ENCODE assay signal across 8 cellular contexts in genomic region chr15:43826508-43827286, GRCh38. TPM values are rescaled to one million over a fixed set of nuclear protein-coding genes. Genes with fewer than 3 reads are reported as not detected.
A peak's percentile ranks its signal among the peaks of the same experiment; 100 is the strongest.
DNase-seq lines count a peak whose midpoint lies in the region; ATAC-seq and TF ChIP-seq lines count a peak whose summit lies in the region.
"Not testable (repeated sequence)": the region's sequence is repeated elsewhere in the genome, so short reads cannot be mapped to it uniquely, and the experiment has no call there.

Gene WDR76, plus strand, starts transcription at chr15:43827002. Its CDS starts 31 bp downstream, at chr15:43827033.

- DNase-seq in NCI-H146 treated with DMSO at 0.1 percent for 48 hours (lab: John Stamatoyannopoulos, UW; ENCODE audit: unreplicated experiment) (peak; percentile 51), T-helper 1 cell (peak; percentile 59 to 88 (median 67)), cardiac muscle cell (ENCODE audit: low read depth in 1 of 2, low spot score in 1 of 2) (peak; percentile 80 to 88), ovary (peak; percentile 75 to 88 (median 82))
- DNase-seq in activated naive CD8-positive, alpha-beta T cell treated with anti-CD3 and anti-CD28 coated beads, Interleukin-2, amount 50 U/mL, for 16 hours (ENCODE audit: low read depth, low spot score) = peak; percentile 27

- not testable (repeated sequence) for TF ChIP-seq CTCF in cardiac muscle cell (IDR thresholded peaks at IDR 0.05; ENCODE audit: low read depth, low read length); ovary (IDR thresholded peaks at IDR 0.05)

- intact Hi-C loops in ovary (cut with DNase I) = not testable (repeated sequence)

- H3K4me1 ChIP-seq in cardiac muscle cell (ENCODE audit: low read depth) = not testable (repeated sequence)
- H3K4me1 ChIP-seq in ovary (ENCODE audit: insufficient read depth) = peaks cover 10% of the 10 kb centered on the region

- TF ChIP-seq EP300 in ovary (IDR thresholded peaks at IDR 0.05) = not testable (repeated sequence)

- not testable (repeated sequence) for TF ChIP-seq POLR2A in ovary (IDR thresholded peaks at IDR 0.05)

- H3K27me3 ChIP-seq in cardiac muscle cell, ovary: not testable (repeated sequence)

- H3K27ac ChIP-seq in cardiac muscle cell (peak within 1 kb of the TSS; percentile 16), ovary (peak within 1 kb of the TSS; percentile 54 to 59)
- H3K27ac ChIP-seq in temporal lobe (ENCODE audit: low read depth, low read length) = not testable (repeated sequence)

- not testable (repeated sequence) for H3K36me3 ChIP-seq in cardiac muscle cell, ovary

- 2 to 8% (median 2%) methylated on average over 22 to 46 of the region's 46 CpGs for WGBS in ovary, 3 donors

- ATAC-seq in HG02798 (IDR thresholded peaks at IDR 0.05; ENCODE audit: poor library complexity, unreplicated experiment) = peak; percentile 73

- H3K4me3 ChIP-seq in GM08714 (ENCODE audit: low read length) = peak within 1 kb of the TSS; percentile 97
- peak within 1 kb of the TSS; percentile 24 for H3K4me3 ChIP-seq in cardiac muscle cell
- peak within 1 kb of the TSS; percentile 43 for H3K4me3 ChIP-seq in ovary

- not testable (repeated sequence) for H3K9me3 ChIP-seq in cardiac muscle cell (ENCODE audit: low read depth); ovary

RNA-seq across cellular contexts. Expression of gene WDR76, which starts in this region (rescaled TPM):
- total RNA-seq in cardiac muscle cell = 7.9 and 8.2 TPM in 2 replicates
- 1.5 and 4.0 TPM in 2 replicates for polyA plus RNA-seq in cardiac muscle cell
- total RNA-seq in ovary = 1 to 10 TPM; 2.4 to 6.2 (median 4.0) TPM
- 1 to 10 TPM; 2.8 to 4.2 TPM for polyA plus RNA-seq in ovary
- 10.8 TPM for total RNA-seq in temporal lobe

Comparison
In these comparisons a context has a peak if more than half of its experiments do, and no peak if none do; other contexts are left out.
1. H3K4me3 ChIP-seq: peak in every context shown above with its lines; median percentile 97 in GM08714; 43 in ovary; 24 in cardiac muscle cell.
2. DNase-seq: peak in every context shown above with its lines; median percentile 84 in cardiac muscle cell; 82 in ovary; 67 in T-helper 1 cell; 51 in NCI-H146 treated with DMSO at 0.1 percent for 48 hours; 27 in activated naive CD8-positive, alpha-beta T cell treated with anti-CD3 and anti-CD28 coated beads, Interleukin-2, amount 50 U/mL, for 16 hours.